Comparison of ENCODE assay signal across 8 cellular contexts in genomic region chr16:67719778-67720144, GRCh38. TPM values are rescaled to one million over a fixed set of nuclear protein-coding genes. Genes with fewer than 3 reads are reported as not detected.
DNase-seq lines count a peak whose midpoint lies in the region; ATAC-seq, FAIRE-seq and TF ChIP-seq lines count a peak whose summit lies in the region.

No MANE protein-coding gene starts in this region.

- TSS peak; percentile 99 for BruUV-seq in GM12878 (replicated peaks; lab: Mats Ljungman, UMichigan)

- H3K4me1 ChIP-seq in Peyer's patch (peaks cover 0 to 38% (median 4%) of the 10 kb centered on the region in 4 donors), GM12878 (ENCODE audit: control insufficient read depth, insufficient read depth, low read length) (peaks cover 8% of the 10 kb centered on the region; the same call in 1 of the 2 replicates), hepatocyte (ENCODE audit: insufficient read depth) (peaks cover 9% of the 10 kb centered on the region)

- DNase-seq in NCI-H146 (lab: John Stamatoyannopoulos, UW) = peak; percentile 26
- DNase-seq in NCI-H146 treated with DMSO at 0.1 percent for 48 hours (lab: John Stamatoyannopoulos, UW; ENCODE audit: unreplicated experiment) = no peak
- peak in 2 of 3 donors; percentile 40 to 56 for DNase-seq in Peyer's patch
- DNase-seq in GM12878 (ENCODE audit: low read depth, low spot score) = no peak
- peak; percentile 68 for DNase-seq in hepatocyte (ENCODE audit: low spot score)
- peak in 7 of 10 donors; percentile 26 to 85 (median 49) for DNase-seq in posterior cingulate gyrus
- DNase-seq in GF-D8 (lab: John Stamatoyannopoulos, UW) = no peak

- peak; percentile 6 for ATAC-seq in HG02642 (IDR thresholded peaks at IDR 0.05; ENCODE audit: poor library complexity, unreplicated experiment)
- peak; percentile 48 for ATAC-seq in GM12878

- FAIRE-seq in GM12878 (lab: Jason Lieb, UNC) = no peak

- no peak for TF ChIP-seq EP300 in GM12878 (IDR thresholded peaks at IDR 0.05; ENCODE audit: borderline replicate concordance in 1 of 2, control insufficient read depth in 1 of 2, low read depth in 2 of 2, low read length in 2 of 2)

- TF ChIP-seq RAD21 in GM12878 (IDR thresholded peaks at IDR 0.05; ENCODE audit: insufficient read depth, low read depth, low read length) = no peak

- SMC1A ChIA-PET in GM12878 (lab: Charles Lee; ENCODE audit: uncharacterized antibody, unreplicated experiment) = interaction anchor here (0.7 to 2.1 kb wide), 8 partner anchors 10 to 195 kb away, joined by 3 to 6 read pairs (median 4); partner anchors contain the start of genes ACD, RANBP10 and TSNAXIP1

- H3K4me3 ChIP-seq in Peyer's patch = peak overlapping the region; percentile 75 to 96 (median 82)
- peak overlapping the region; percentile 82 for H3K4me3 ChIP-seq in GM12878
- H3K4me3 ChIP-seq in hepatocyte = peak overlapping the region; percentile 48

- no peaks in the 10 kb centered on the region for H3K9me2 ChIP-seq in hepatocyte (replicated peaks; ENCODE audit: insufficient read depth)

- H3K27me3 ChIP-seq in Peyer's patch = no peaks in the 10 kb centered on the region
- no peaks in the 10 kb centered on the region for H3K27me3 ChIP-seq in GM12878 (replicated peaks in 1 of 2; ENCODE audit: control insufficient read depth in 2 of 2, insufficient read depth in 2 of 2, low read length in 1 of 2)
- H3K27me3 ChIP-seq in hepatocyte = peaks cover 10% of the 10 kb centered on the region

- H3K9ac ChIP-seq in GM12878 (ENCODE audit: control insufficient read depth, insufficient read depth, low read length) = peak overlapping the region; percentile 97

- CTCF ChIA-PET in GM12878 (lab: Yijun Ruan, JAX) = interaction anchor here (0.6 to 4.3 kb wide), 10 partner anchors 26 to 344 kb away, joined by 3 to 27 read pairs (median 4); no protein-coding TSS in a partner anchor

- RAD21 ChIA-PET in GM12878 (lab: Charles Lee; ENCODE audit: unreplicated experiment) = interaction anchor here (0.6 to 3.0 kb wide), 16 partner anchors 20 to 321 kb away, joined by 3 to 17 read pairs (median 6); partner anchors contain the start of genes ACD, RANBP10 and TSNAXIP1

- H4K20me1 ChIP-seq in GM12878 (ENCODE audit: control insufficient read depth, insufficient read depth) = no peaks in the 10 kb centered on the region
- H4K20me1 ChIP-seq in hepatocyte (ENCODE audit: insufficient read depth, poor library complexity, severe bottlenecking) = peaks cover 3% of the 10 kb centered on the region

- intact Hi-C loops in GM12878 (cut with micrococcal nuclease; ENCODE audit: unreplicated experiment) (loop anchor here (2.0 to 5.0 kb wide), 2 partner anchors 47 to 87 kb away; partner anchors contain the start of genes RANBP10 and TSNAXIP1), posterior cingulate gyrus (cut with DNase I) (loop anchor here (2.0 to 5.0 kb wide), 2 partner anchors 52 to 87 kb away; partner anchors contain the start of genes C16orf86, ENKD1, RANBP10 and TSNAXIP1)

- no peaks in the 10 kb centered on the region for H3K36me3 ChIP-seq in Peyer's patch
- peaks cover 0 to 3% of the 10 kb centered on the region in 2 experiments; a peak in 1 of 4 replicates for H3K36me3 ChIP-seq in GM12878 (ENCODE audit: control insufficient read depth in 2 of 2, insufficient read depth in 2 of 2, low read length in 1 of 2)
- no peaks in the 10 kb centered on the region for H3K36me3 ChIP-seq in hepatocyte (replicated peaks; ENCODE audit: insufficient read depth, low read depth)

- in situ Hi-C loops in GM12878 (cut with MboI) = no loop called here

- H2AFZ ChIP-seq in GM12878 (ENCODE audit: control insufficient read depth, low read depth, low read length) (peak overlapping the region; percentile 97), hepatocyte (peak overlapping the region; percentile 59)

- peak overlapping the region; percentile 54 to 88 (median 82) for H3K27ac ChIP-seq in Peyer's patch
- H3K27ac ChIP-seq in GM12878 (ENCODE audit: control insufficient read depth, insufficient read depth) = peak overlapping the region; percentile 95
- H3K27ac ChIP-seq in hepatocyte = peak overlapping the region; percentile 81

- TF ChIP-seq CTCF in Peyer's patch (IDR thresholded peaks at IDR 0.05) = no peak
- TF ChIP-seq CTCF in GM12878 (IDR thresholded peaks at IDR 0.05 in 2 of 3, conservative IDR thresholded peaks at IDR 0.05 in 1 of 3; ENCODE audit: control insufficient read depth in 2 of 3, extremely low read depth in 1 of 3, insufficient read depth in 1 of 3, low read depth in 3 of 3, low read length in 3 of 3) = no peak
- no peak for TF ChIP-seq CTCF in hepatocyte (IDR thresholded peaks at IDR 0.05; ENCODE audit: poor library complexity)

- TF ChIP-seq POLR2A in Peyer's patch (IDR thresholded peaks at IDR 0.05) (no peak), GM12878 (IDR thresholded peaks at IDR 0.05; ENCODE audit: low read depth, low read length) (no peak)

- POLR2A ChIA-PET in GM12878 (lab: Charles Lee) = interaction anchor here (0.5 to 2.6 kb wide), 14 partner anchors 9 to 1756 kb away, joined by 3 to 10 read pairs (median 4); partner anchors contain the start of genes ACD, C16orf86, CARMIL2 and ENKD1

- 0% methylated on average over 5 of the region's 5 CpGs for WGBS in GM12878 (ENCODE audit: insufficient coverage, insufficient replicate concordance, low lambda C conversion rate, missing lambda C conversion rate)
- WGBS in hepatocyte (ENCODE audit: low lambda C conversion rate, missing lambda C conversion rate) = 4% methylated on average over 5 of the region's 5 CpGs

- H3K4me2 ChIP-seq in GM12878 (ENCODE audit: control insufficient read depth, insufficient read depth) = peak overlapping the region; percentile 95
- H3K4me2 ChIP-seq in hepatocyte = peak overlapping the region; percentile 88

- peaks cover 21% of the 10 kb centered on the region for H3K79me2 ChIP-seq in GM12878 (ENCODE audit: control insufficient read depth, insufficient read depth, low read length)
- peaks cover 39% of the 10 kb centered on the region for H3K79me2 ChIP-seq in hepatocyte

- no peaks in the 10 kb centered on the region for H3K9me3 ChIP-seq in Peyer's patch
- H3K9me3 ChIP-seq in GM12878 (replicated peaks; ENCODE audit: control insufficient read depth, insufficient read depth, low read length) = no peaks in the 10 kb centered on the region
- H3K9me3 ChIP-seq in hepatocyte (ENCODE audit: low read depth) = no peaks in the 10 kb centered on the region

RNA-seq across cellular contexts. Expression of gene GFOD2, which starts 0.6 kb away (rescaled TPM):
- total RNA-seq in Peyer's patch (10 to 100 TPM in 3 of 4 donors, 1 to 10 TPM in 1; 9.9 to 40.7 (median 24.6) TPM), GM12878 (2014; rRNA removed) (11.8 and 13.7 TPM in 2 replicates), GM12878 (2014; rRNA removed; fragmentation: Illumina TruSeq; extraction: Trizol) (10.3 and 10.7 TPM in 2 replicates), GM12878 (2021) (15.5 and 16.1 TPM in 2 replicates), hepatocyte (9.8 and 10.4 TPM in 2 replicates)
- total RNA-seq in GM12878 (2013; cell fraction: nucleolus; rRNA removed) = 17.8 and 19.1 TPM in 2 replicates
- 2.9 TPM for polyA plus RNA-seq in GM12878 (2011; ENCODE audit: low read depth)
- polyA plus RNA-seq in GM12878 (2011; rRNA removed) (9.1 and 12.4 TPM in 2 replicates), GM12878 (2014; fragmentation: Illumina TruSeq; extraction: Trizol) (5.3 and 8.8 TPM in 2 replicates), GM12878 (2014; fragmentation: Nextera tagmentation; extraction: Ambion mirVana) (1 to 10 TPM; 2.0 to 2.2 TPM), GM12878 (2014; rRNA removed) (15.9 and 16.2 TPM in 2 replicates), GM12878 (2016; fragmentation: Nextera tagmentation; extraction: Ambion mirVana) (10 to 100 TPM; 11.7 to 12.5 TPM), hepatocyte (7.5 and 12.4 TPM in 2 replicates)
- polyA plus RNA-seq in GM12878 (2011; cell fraction: cytosol; rRNA removed) = 14.7 and 16.8 TPM in 2 replicates
- 10.3 and 10.8 TPM in 2 replicates for polyA plus RNA-seq in GM12878 (2011; cell fraction: nucleus; rRNA removed)
- polyA plus RNA-seq in GM12878 (2012) = 6.1 and 6.7 TPM in 2 replicates
- 15.8 and 17.8 TPM in 2 replicates for polyA minus RNA-seq in GM12878 (2011; rRNA and poly(A)+ RNA removed)
- 5.2 and 5.4 TPM in 2 replicates for polyA minus RNA-seq in GM12878 (2011; cell fraction: cytosol; rRNA and poly(A)+ RNA removed)
- 3.3 and 8.7 TPM in 2 replicates for polyA minus RNA-seq in GM12878 (2011; cell fraction: nucleus; rRNA and poly(A)+ RNA removed)

RNA-seq across cellular contexts. Expression of gene C16orf86, which starts 53.1 kb away (rescaled TPM):
- total RNA-seq in Peyer's patch (1 to 10 TPM in 3 of 4 donors, under 1 TPM in 1; 0.54 to 6.6 (median 2.0) TPM), GM12878 (2014; rRNA removed) (1.7 and 3.3 TPM in 2 replicates), GM12878 (2014; rRNA removed; fragmentation: Illumina TruSeq; extraction: Trizol) (0.55 and 0.89 TPM in 2 replicates), GM12878 (2021) (2.7 and 3.0 TPM in 2 replicates), hepatocyte (1.7 and 2.3 TPM in 2 replicates)
- total RNA-seq in GM12878 (2013; cell fraction: nucleolus; rRNA removed) = 2.9 and 3.3 TPM in 2 replicates
- 0.49 TPM for polyA plus RNA-seq in GM12878 (2011; ENCODE audit: low read depth)
- polyA plus RNA-seq in GM12878 (2011; rRNA removed) (0.53 and 1.2 TPM in 2 replicates), GM12878 (2014; fragmentation: Illumina TruSeq; extraction: Trizol) (0.51 TPM in 1 of 2 replicates, not detected in the other), GM12878 (2014; fragmentation: Nextera tagmentation; extraction: Ambion mirVana) (under 1 TPM; 0.11 to 0.18 TPM), GM12878 (2014; rRNA removed) (2.3 and 2.4 TPM in 2 replicates), GM12878 (2016; fragmentation: Nextera tagmentation; extraction: Ambion mirVana) (1 to 10 TPM; 2.0 to 3.2 TPM), hepatocyte (3.4 and 4.1 TPM in 2 replicates)
- 1.5 and 2.6 TPM in 2 replicates for polyA plus RNA-seq in GM12878 (2011; cell fraction: cytosol; rRNA removed)
- polyA plus RNA-seq in GM12878 (2011; cell fraction: nucleus; rRNA removed) = 6.1 and 6.6 TPM in 2 replicates
- 2.5 and 2.8 TPM in 2 replicates for polyA plus RNA-seq in GM12878 (2012)
- polyA minus RNA-seq in GM12878 (2011; rRNA and poly(A)+ RNA removed) = 0.88 TPM in 1 of 2 replicates, not detected in the other
- not detected in 2 replicates for polyA minus RNA-seq in GM12878 (2011; cell fraction: cytosol; rRNA and poly(A)+ RNA removed)
- polyA minus RNA-seq in GM12878 (2011; cell fraction: nucleus; rRNA and poly(A)+ RNA removed) = 0.85 and 1.1 TPM in 2 replicates

RNA-seq across cellular contexts. Expression of gene ENKD1, which starts 53.2 kb away (rescaled TPM):
- total RNA-seq in Peyer's patch = 10 to 100 TPM; 10.6 to 26.3 (median 13.4) TPM
- 6.3 and 8.3 TPM in 2 replicates for total RNA-seq in GM12878 (2013; cell fraction: nucleolus; rRNA removed)
- 7.7 and 9.1 TPM in 2 replicates for total RNA-seq in GM12878 (2014; rRNA removed)
- total RNA-seq in GM12878 (2014; rRNA removed; fragmentation: Illumina TruSeq; extraction: Trizol) = 2.5 TPM in 2 replicates
- 7.2 and 8.1 TPM in 2 replicates for total RNA-seq in GM12878 (2021)
- 0.60 TPM for polyA plus RNA-seq in GM12878 (2011; ENCODE audit: low read depth)
- 2.8 and 5.2 TPM in 2 replicates for polyA plus RNA-seq in GM12878 (2011; rRNA removed)
- 5.4 and 9.3 TPM in 2 replicates for polyA plus RNA-seq in GM12878 (2011; cell fraction: cytosol; rRNA removed)
- 27.3 and 32.8 TPM in 2 replicates for polyA plus RNA-seq in GM12878 (2011; cell fraction: nucleus; rRNA removed)
- 5.5 and 6.9 TPM in 2 replicates for polyA plus RNA-seq in GM12878 (2012)
- 0.30 and 0.97 TPM in 2 replicates for polyA plus RNA-seq in GM12878 (2014; fragmentation: Illumina TruSeq; extraction: Trizol)
- polyA plus RNA-seq in GM12878 (2014; fragmentation: Nextera tagmentation; extraction: Ambion mirVana) = 1 to 10 TPM in 1 of 2 experiments, under 1 TPM in 1; 0.19 to 1.1 TPM
- polyA plus RNA-seq in GM12878 (2014; rRNA removed) = 6.8 and 11.4 TPM in 2 replicates
- 1 to 10 TPM; 2.1 to 3.1 TPM for polyA plus RNA-seq in GM12878 (2016; fragmentation: Nextera tagmentation; extraction: Ambion mirVana)
- 3.1 and 3.5 TPM in 2 replicates for polyA minus RNA-seq in GM12878 (2011; rRNA and poly(A)+ RNA removed)
- polyA minus RNA-seq in GM12878 (2011; cell fraction: cytosol; rRNA and poly(A)+ RNA removed) = 2.0 and 3.7 TPM in 2 replicates
- polyA minus RNA-seq in GM12878 (2011; cell fraction: nucleus; rRNA and poly(A)+ RNA removed) = 1.8 and 4.6 TPM in 2 replicates
- 8.3 and 10.2 TPM in 2 replicates for total RNA-seq in hepatocyte
- polyA plus RNA-seq in hepatocyte = 13.1 and 16.0 TPM in 2 replicates

RNA-seq across cellular contexts. Expression of gene PARD6A, which starts 59.0 kb away (rescaled TPM):
- 1 to 10 TPM in 3 of 4 donors, not detected in 1; 1.0 to 4.3 (median 2.1) TPM for total RNA-seq in Peyer's patch
- total RNA-seq in GM12878 (2013; cell fraction: nucleolus; rRNA removed) = not detected in 2 replicates
- total RNA-seq in GM12878 (2014; rRNA removed) = 8.0 and 9.1 TPM in 2 replicates
- 3.0 and 3.4 TPM in 2 replicates for total RNA-seq in GM12878 (2014; rRNA removed; fragmentation: Illumina TruSeq; extraction: Trizol)
- total RNA-seq in GM12878 (2021) = 6.2 and 7.5 TPM in 2 replicates
- polyA plus RNA-seq in GM12878 (2011; ENCODE audit: low read depth) = 0.98 TPM
- 0.92 and 1.9 TPM in 2 replicates for polyA plus RNA-seq in GM12878 (2011; rRNA removed)
- 3.5 and 6.3 TPM in 2 replicates for polyA plus RNA-seq in GM12878 (2011; cell fraction: cytosol; rRNA removed)
- polyA plus RNA-seq in GM12878 (2011; cell fraction: nucleus; rRNA removed) = 3.4 and 3.7 TPM in 2 replicates
- polyA plus RNA-seq in GM12878 (2012) = 3.4 and 3.7 TPM in 2 replicates
- polyA plus RNA-seq in GM12878 (2014; fragmentation: Illumina TruSeq; extraction: Trizol) = 0.27 and 1.7 TPM in 2 replicates
- polyA plus RNA-seq in GM12878 (2014; fragmentation: Nextera tagmentation; extraction: Ambion mirVana) = under 1 TPM; 0.42 to 0.62 TPM
- 7.1 and 9.8 TPM in 2 replicates for polyA plus RNA-seq in GM12878 (2014; rRNA removed)
- polyA plus RNA-seq in GM12878 (2016; fragmentation: Nextera tagmentation; extraction: Ambion mirVana) = 10 to 100 TPM in 1 of 2 experiments, 1 to 10 TPM in 1; 5.7 to 10.1 TPM
- polyA minus RNA-seq in GM12878 (2011; rRNA and poly(A)+ RNA removed) = 0.95 and 1.4 TPM in 2 replicates
- polyA minus RNA-seq in GM12878 (2011; cell fraction: cytosol; rRNA and poly(A)+ RNA removed) = 1.5 and 1.9 TPM in 2 replicates
- polyA minus RNA-seq in GM12878 (2011; cell fraction: nucleus; rRNA and poly(A)+ RNA removed) = 1.5 and 2.2 TPM in 2 replicates
- 1.1 and 1.4 TPM in 2 replicates for total RNA-seq in hepatocyte
- polyA plus RNA-seq in hepatocyte = 1.8 and 3.0 TPM in 2 replicates

RNA-seq across cellular contexts. Expression of gene ACD, which starts 59.7 kb away (rescaled TPM):
- total RNA-seq in Peyer's patch = 10 to 100 TPM; 14.2 to 37.2 (median 18.6) TPM
- 20.1 and 22.8 TPM in 2 replicates for total RNA-seq in GM12878 (2013; cell fraction: nucleolus; rRNA removed)
- 26.3 and 36.1 TPM in 2 replicates for total RNA-seq in GM12878 (2014; rRNA removed)
- total RNA-seq in GM12878 (2014; rRNA removed; fragmentation: Illumina TruSeq; extraction: Trizol) = 9.8 and 10.0 TPM in 2 replicates
- total RNA-seq in GM12878 (2021) = 32.4 and 32.9 TPM in 2 replicates
- 11.7 TPM for polyA plus RNA-seq in GM12878 (2011; ENCODE audit: low read depth)
- polyA plus RNA-seq in GM12878 (2011; rRNA removed) = 5.6 and 15.6 TPM in 2 replicates
- 18.1 and 22.2 TPM in 2 replicates for polyA plus RNA-seq in GM12878 (2011; cell fraction: cytosol; rRNA removed)
- polyA plus RNA-seq in GM12878 (2011; cell fraction: nucleus; rRNA removed) = 67.6 and 72.5 TPM in 2 replicates
- 26.0 and 29.8 TPM in 2 replicates for polyA plus RNA-seq in GM12878 (2012)
- 2.8 and 11.3 TPM in 2 replicates for polyA plus RNA-seq in GM12878 (2014; fragmentation: Illumina TruSeq; extraction: Trizol)
- 1 to 10 TPM; 2.9 to 9.7 TPM for polyA plus RNA-seq in GM12878 (2014; fragmentation: Nextera tagmentation; extraction: Ambion mirVana)
- 32.2 and 35.6 TPM in 2 replicates for polyA plus RNA-seq in GM12878 (2014; rRNA removed)
- 10 to 100 TPM; 45.0 to 46.7 TPM for polyA plus RNA-seq in GM12878 (2016; fragmentation: Nextera tagmentation; extraction: Ambion mirVana)
- 7.0 and 15.8 TPM in 2 replicates for polyA minus RNA-seq in GM12878 (2011; rRNA and poly(A)+ RNA removed)
- 12.3 and 13.3 TPM in 2 replicates for polyA minus RNA-seq in GM12878 (2011; cell fraction: cytosol; rRNA and poly(A)+ RNA removed)
- polyA minus RNA-seq in GM12878 (2011; cell fraction: nucleus; rRNA and poly(A)+ RNA removed) = 25.6 and 44.0 TPM in 2 replicates
- 17.1 and 18.5 TPM in 2 replicates for total RNA-seq in hepatocyte
- polyA plus RNA-seq in hepatocyte = 26.3 and 28.5 TPM in 2 replicates

Comparison
In these comparisons a context has a peak if more than half of its experiments do, and no peak if none do; other contexts are left out.
1. DNase-seq: peak in NCI-H146 (single experiment), Peyer's patch (2 of 3), hepatocyte (single experiment) and posterior cingulate gyrus (7 of 10); none in NCI-H146 treated with DMSO at 0.1 percent for 48 hours (single experiment), GM12878 (single experiment) and GF-D8 (single experiment).
2. Peak in every context shown above with its lines, with median percentiles within 50 percentile points of each other: H3K27ac ChIP-seq and H3K4me3 ChIP-seq.